ENCODE assay signal across 8 cellular contexts in genomic region chr17:45061606-45062205, GRCh38. TPM values are rescaled to one million over a fixed set of nuclear protein-coding genes. Genes with fewer than 3 reads are reported as not detected.
DNase-seq lines count a peak whose midpoint lies in the region; ATAC-seq and TF ChIP-seq lines count a peak whose summit lies in the region.

No MANE protein-coding gene starts in this region.

- no peaks in the 10 kb centered on the region for H3K9me2 ChIP-seq in neural cell (ENCODE audit: insufficient read depth, low read length)

- no peaks in the 10 kb centered on the region for H3K9me3 ChIP-seq in BLaER1
- H3K9me3 ChIP-seq in MG63 = no peaks in the 10 kb centered on the region
- H3K9me3 ChIP-seq in ectodermal cell (ENCODE audit: control insufficient read depth, low read length) = no peaks in the 10 kb centered on the region
- no peaks in the 10 kb centered on the region for H3K9me3 ChIP-seq in neural cell (ENCODE audit: low read length)

- peak overlapping the region; percentile 80 for H2AFZ ChIP-seq in neural cell (ENCODE audit: low read depth, low read length)

- DNase-seq in MG63 = no peak
- no peak for DNase-seq in activated CD8-positive, alpha-beta memory T cell treated with anti-CD3 and anti-CD28 coated beads, Interleukin-2, amount 50 U/mL, for 48 hours

- no peaks in the 10 kb centered on the region for H3F3A ChIP-seq in neural cell (ENCODE audit: insufficient read depth, low read length, poor library complexity, severe bottlenecking)

- 20 to 22% methylated on average over 8 to 12 of the region's 15 CpGs for WGBS in ectodermal cell, 2 experiments

- peaks cover 46% of the 10 kb centered on the region for H4K20me1 ChIP-seq in BLaER1
- H4K20me1 ChIP-seq in neural cell (ENCODE audit: insufficient read depth) = no peaks in the 10 kb centered on the region

- H3K27ac ChIP-seq in BLaER1 (peak overlapping the region; percentile 91), ectodermal cell (ENCODE audit: insufficient read depth, low read depth, low read length, poor library complexity, severe bottlenecking) (peak overlapping the region; percentile 86), neural cell (ENCODE audit: low read length) (peak overlapping the region; percentile 84)

- H3K4me2 ChIP-seq in BLaER1 (peak overlapping the region; percentile 93), neural cell (ENCODE audit: low read length) (peak overlapping the region; percentile 96)

- no peak for TF ChIP-seq RAD21 in neural cell (conservative IDR thresholded peaks at IDR 0.05)

- H3K36me3 ChIP-seq in BLaER1 (peaks cover 23% of the 10 kb centered on the region; the same call in 1 of the 2 replicates), MG63 (peaks cover 38% of the 10 kb centered on the region), ectodermal cell (ENCODE audit: control insufficient read depth, insufficient read depth, low read length) (no peaks in the 10 kb centered on the region), neural cell (ENCODE audit: insufficient read depth, low read length) (no peaks in the 10 kb centered on the region)

- no peak for ATAC-seq in HG03095 (IDR thresholded peaks at IDR 0.05; ENCODE audit: unreplicated experiment)
- ATAC-seq in HG03354 (IDR thresholded peaks at IDR 0.05; ENCODE audit: poor library complexity, severe bottlenecking, unreplicated experiment) = no peak
- ATAC-seq in GM19463 (IDR thresholded peaks at IDR 0.05; ENCODE audit: unreplicated experiment) = no peak

- no peaks in the 10 kb centered on the region for H3K27me3 ChIP-seq in BLaER1
- H3K27me3 ChIP-seq in MG63 = no peaks in the 10 kb centered on the region
- no peaks in the 10 kb centered on the region for H3K27me3 ChIP-seq in ectodermal cell (ENCODE audit: control insufficient read depth, insufficient read depth, low read length, poor library complexity, severe bottlenecking)
- no peaks in the 10 kb centered on the region for H3K27me3 ChIP-seq in neural cell (ENCODE audit: insufficient read depth, low read depth, low read length)

- H3K9ac ChIP-seq in BLaER1 (peak overlapping the region; percentile 90), neural cell (ENCODE audit: low read length) (peak overlapping the region; percentile 79)

- no peak for TF ChIP-seq EP300 in neural cell (conservative IDR thresholded peaks at IDR 0.05; ENCODE audit: poor library complexity, severe bottlenecking)

- no peak for TF ChIP-seq CTCF in neural cell (IDR thresholded peaks at IDR 0.05; ENCODE audit: poor library complexity, severe bottlenecking)

- peaks cover 24% of the 10 kb centered on the region for H3K79me2 ChIP-seq in neural cell (replicated peaks; ENCODE audit: insufficient read depth, low read length)

- H3K4me1 ChIP-seq in BLaER1 = peaks cover 40% of the 10 kb centered on the region
- H3K4me1 ChIP-seq in ectodermal cell (ENCODE audit: control insufficient read depth, insufficient read depth, low read length) = peaks cover 7% of the 10 kb centered on the region

- H3K4me3 ChIP-seq in BLaER1 (peak overlapping the region; percentile 78), MG63 (peak overlapping the region; percentile 67), ectodermal cell (ENCODE audit: insufficient read depth, low read depth, low read length) (peak overlapping the region; percentile 96), neural cell (ENCODE audit: low read length) (peak overlapping the region; percentile 74)

TF ChIP-seq in neural cell, 6 proteins besides CTCF, POLR2A, EP300 and RAD21:
- TF ChIP-seq EZH2 (IDR thresholded peaks at IDR 0.05; ENCODE audit: borderline replicate concordance, insufficient read depth, low read length, poor library complexity, severe bottlenecking) (no peak), TAF1 (IDR thresholded peaks at IDR 0.05; ENCODE audit: low read depth) (no peak), MXI1 (conservative IDR thresholded peaks at IDR 0.05; ENCODE audit: poor library complexity, severe bottlenecking) (no peak), POLR2AphosphoS5 (IDR thresholded peaks at IDR 0.05) (no peak), SMC3 (conservative IDR thresholded peaks at IDR 0.05; ENCODE audit: poor library complexity) (no peak)
- TF ChIP-seq, protein P1, sequence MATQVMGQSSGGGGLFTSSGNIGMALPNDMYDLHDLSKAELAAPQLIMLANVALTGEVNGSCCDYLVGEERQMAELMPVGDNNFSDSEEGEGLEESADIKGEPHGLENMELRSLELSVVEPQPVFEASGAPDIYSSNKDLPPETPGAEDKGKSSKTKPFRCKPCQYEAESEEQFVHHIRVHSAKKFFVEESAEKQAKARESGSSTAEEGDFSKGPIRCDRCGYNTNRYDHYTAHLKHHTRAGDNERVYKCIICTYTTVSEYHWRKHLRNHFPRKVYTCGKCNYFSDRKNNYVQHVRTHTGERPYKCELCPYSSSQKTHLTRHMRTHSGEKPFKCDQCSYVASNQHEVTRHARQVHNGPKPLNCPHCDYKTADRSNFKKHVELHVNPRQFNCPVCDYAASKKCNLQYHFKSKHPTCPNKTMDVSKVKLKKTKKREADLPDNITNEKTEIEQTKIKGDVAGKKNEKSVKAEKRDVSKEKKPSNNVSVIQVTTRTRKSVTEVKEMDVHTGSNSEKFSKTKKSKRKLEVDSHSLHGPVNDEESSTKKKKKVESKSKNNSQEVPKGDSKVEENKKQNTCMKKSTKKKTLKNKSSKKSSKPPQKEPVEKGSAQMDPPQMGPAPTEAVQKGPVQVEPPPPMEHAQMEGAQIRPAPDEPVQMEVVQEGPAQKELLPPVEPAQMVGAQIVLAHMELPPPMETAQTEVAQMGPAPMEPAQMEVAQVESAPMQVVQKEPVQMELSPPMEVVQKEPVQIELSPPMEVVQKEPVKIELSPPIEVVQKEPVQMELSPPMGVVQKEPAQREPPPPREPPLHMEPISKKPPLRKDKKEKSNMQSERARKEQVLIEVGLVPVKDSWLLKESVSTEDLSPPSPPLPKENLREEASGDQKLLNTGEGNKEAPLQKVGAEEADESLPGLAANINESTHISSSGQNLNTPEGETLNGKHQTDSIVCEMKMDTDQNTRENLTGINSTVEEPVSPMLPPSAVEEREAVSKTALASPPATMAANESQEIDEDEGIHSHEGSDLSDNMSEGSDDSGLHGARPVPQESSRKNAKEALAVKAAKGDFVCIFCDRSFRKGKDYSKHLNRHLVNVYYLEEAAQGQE (IDR thresholded peaks at IDR 0.05; ENCODE audit: borderline replicate concordance) = no peak

RNA-seq across cellular contexts. Expression of gene NMT1, which starts 0.6 kb away (rescaled TPM):
- total RNA-seq in MG63 (2014; rRNA removed; shearing (Covaris generic); ENCODE audit: low replicate concordance) = 103 and 154 TPM in 2 replicates
- polyA plus RNA-seq in ectodermal cell (2013, experiment 1 of 4) = 137 TPM
- 151 TPM for polyA plus RNA-seq in ectodermal cell (2013, experiment 2 of 4)
- 120 TPM for polyA plus RNA-seq in ectodermal cell (2013, experiment 3 of 4)
- polyA plus RNA-seq in ectodermal cell (2013, experiment 4 of 4) = 118 TPM
- polyA plus RNA-seq in neural cell = 23.4 and 28.7 TPM in 2 replicates
- polyA minus RNA-seq in neural cell = 38.5 and 38.7 TPM in 2 replicates

RNA-seq across cellular contexts. Expression of gene DCAKD, which starts 10.3 kb away (rescaled TPM):
- 20.7 and 24.1 TPM in 2 replicates for total RNA-seq in MG63 (2014; rRNA removed; shearing (Covaris generic); ENCODE audit: low replicate concordance)
- 68.0 TPM for polyA plus RNA-seq in ectodermal cell (2013, experiment 1 of 4)
- 59.3 TPM for polyA plus RNA-seq in ectodermal cell (2013, experiment 2 of 4)
- 49.0 TPM for polyA plus RNA-seq in ectodermal cell (2013, experiment 3 of 4)
- polyA plus RNA-seq in ectodermal cell (2013, experiment 4 of 4) = 51.4 TPM
- polyA plus RNA-seq in neural cell = 68.5 and 75.0 TPM in 2 replicates
- 67.0 and 71.8 TPM in 2 replicates for polyA minus RNA-seq in neural cell
